ENCODE assay signal across 8 cellular contexts in the genomic region with DNA sequence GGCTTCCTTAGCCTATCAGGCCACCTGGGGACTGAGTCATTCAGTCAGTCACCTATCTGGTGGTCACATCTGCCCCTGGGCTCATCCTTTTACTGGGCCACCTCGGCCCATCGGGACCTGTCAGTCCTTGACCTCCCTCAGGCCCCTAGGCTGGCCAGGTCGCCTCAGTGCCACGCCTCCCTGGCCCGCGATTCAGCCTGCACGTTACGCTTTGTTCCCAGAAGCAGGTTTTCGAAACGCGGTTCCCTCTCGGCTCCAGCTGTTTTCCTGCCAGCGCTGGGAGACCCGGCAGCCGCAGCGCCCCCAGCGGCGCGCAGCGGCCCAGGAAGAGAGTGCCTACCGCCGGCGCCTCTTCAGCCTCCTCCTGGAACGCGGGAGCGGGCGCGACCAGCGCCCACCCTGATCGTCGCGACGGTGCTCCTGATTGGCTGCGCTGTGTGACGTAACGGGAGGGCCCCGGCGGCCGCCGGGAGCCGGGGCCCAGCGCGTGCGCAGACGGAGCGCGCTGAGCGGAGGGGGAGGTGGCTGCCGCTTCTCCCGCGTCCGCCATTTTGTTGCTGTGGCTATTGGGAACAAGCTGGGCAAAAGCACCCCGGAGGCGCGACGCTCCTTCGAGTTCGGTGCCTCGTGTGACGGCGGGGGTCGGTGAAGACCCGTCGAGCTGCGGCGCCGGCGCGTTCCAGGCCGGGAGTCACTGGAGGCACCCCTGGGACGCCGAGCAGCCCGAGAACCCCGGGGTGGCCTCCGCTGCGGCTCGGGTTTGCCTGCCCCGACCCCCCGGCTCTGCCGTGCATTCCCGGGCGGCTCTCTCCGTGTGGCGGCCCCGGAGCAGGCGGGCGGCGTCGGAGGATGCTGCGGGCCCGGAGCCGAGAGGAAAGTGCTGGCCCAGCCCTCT. TPM values are rescaled to one million over a fixed set of nuclear protein-coding genes. Genes with fewer than 3 reads are reported as not detected.
DNase-seq lines count a peak whose midpoint lies in the region; ATAC-seq and TF ChIP-seq lines count a peak whose summit lies in the region.

A gene with protein sequence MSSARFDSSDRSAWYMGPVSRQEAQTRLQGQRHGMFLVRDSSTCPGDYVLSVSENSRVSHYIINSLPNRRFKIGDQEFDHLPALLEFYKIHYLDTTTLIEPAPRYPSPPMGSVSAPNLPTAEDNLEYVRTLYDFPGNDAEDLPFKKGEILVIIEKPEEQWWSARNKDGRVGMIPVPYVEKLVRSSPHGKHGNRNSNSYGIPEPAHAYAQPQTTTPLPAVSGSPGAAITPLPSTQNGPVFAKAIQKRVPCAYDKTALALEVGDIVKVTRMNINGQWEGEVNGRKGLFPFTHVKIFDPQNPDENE (plus strand): TSS at position 492 of the 895 bp plus-strand sequence. CDS start 528 bp downstream, outside the sequence.

- no peaks in the 10 kb centered on the region for H3K27me3 ChIP-seq in CD4-positive, CD25-positive, alpha-beta regulatory T cell (ENCODE audit: control insufficient read depth, insufficient read depth, low read length)
- H3K27me3 ChIP-seq in right lobe of liver: no peaks in the 10 kb centered on the region

- peaks cover 6% of the 10 kb centered on the region for H3K36me3 Mint-ChIP-seq in CD4-positive, CD25-positive, alpha-beta regulatory T cell

- peak within 1 kb of the TSS; percentile 85 to 98 (median 97) for H3K4me3 Mint-ChIP-seq in CD4-positive, CD25-positive, alpha-beta regulatory T cell

- intact Hi-C loops in right lobe of liver (cut with DNase I): no loop called here

- H3K36me3 ChIP-seq in CD4-positive, CD25-positive, alpha-beta regulatory T cell (ENCODE audit: control insufficient read depth, insufficient read depth, low read length): no peaks in the 10 kb centered on the region
- H3K36me3 ChIP-seq in right lobe of liver: no peaks in the 10 kb centered on the region

- peak; percentile 98 for ATAC-seq in CD4-positive, CD25-positive, alpha-beta regulatory T cell (ENCODE audit: low read depth in 2 of 2)
- ATAC-seq in GM19395 (IDR thresholded peaks at IDR 0.05; ENCODE audit: unreplicated experiment) (peak; percentile 86), HG03565 (IDR thresholded peaks at IDR 0.05; ENCODE audit: unreplicated experiment) (peak; percentile 87), right lobe of liver (peak; percentile 92 to 99 (median 95))

- H3K4me3 ChIP-seq in CD4-positive, CD25-positive, alpha-beta regulatory T cell (ENCODE audit: low read depth, low read length): peak within 1 kb of the TSS; percentile 99
- H3K4me3 ChIP-seq in right lobe of liver: peak within 1 kb of the TSS; percentile 79 to 99 (median 93)

- no peaks in the 10 kb centered on the region for H3K27me3 Mint-ChIP-seq in CD4-positive, CD25-positive, alpha-beta regulatory T cell

- H3K27ac ChIP-seq in CD4-positive, CD25-positive, alpha-beta regulatory T cell (ENCODE audit: insufficient read depth, low read length, poor library complexity, severe bottlenecking): peak within 1 kb of the TSS; percentile 90
- peak within 1 kb of the TSS; percentile 94 to 99 (median 95) for H3K27ac ChIP-seq in right lobe of liver

- peaks cover 30% of the 10 kb centered on the region for H3K4me1 ChIP-seq in CD4-positive, CD25-positive, alpha-beta regulatory T cell (ENCODE audit: control insufficient read depth, insufficient read depth, low read length, poor library complexity, severe bottlenecking)
- peaks cover 0 to 36% (median 10%) of the 10 kb centered on the region in 4 donors for H3K4me1 ChIP-seq in right lobe of liver

- TF ChIP-seq CTCF in right lobe of liver (IDR thresholded peaks at IDR 0.05): peak; percentile 93 to 96 (median 96)

- DNase-seq in CD4-positive, CD25-positive, alpha-beta regulatory T cell: peak; percentile 93 to 97 (median 96)
- peak; percentile 85 for DNase-seq in NCI-H748 treated with DMSO at 0.1 percent for 48 hours (lab: John Stamatoyannopoulos, UW)
- DNase-seq in activated CD4-positive, alpha-beta T cell treated with anti-CD3 and anti-CD28 coated beads, Interleukin-2, amount 50 U/mL, for 4 hours: peak; percentile 93 to 96
- peak; percentile 94 to 97 for DNase-seq in dermis microvascular lymphatic vessel endothelial cell (ENCODE audit: low read depth in 2 of 2)
- DNase-seq in right lobe of liver: peak; percentile 98 to 99 (median 98)
- DNase-seq in stimulated activated CD4-positive, alpha-beta T cell treated with anti-CD3 and anti-CD28 coated beads, Interleukin-4, amount 100 ng/mL, for 4 hours: peak; percentile 94 to 97

- WGBS in right lobe of liver (ENCODE audit: insufficient coverage, low coverage, low lambda C conversion rate, missing lambda C conversion rate): 5% methylated on average over 4 of the region's 92 CpGs

- H3K27ac Mint-ChIP-seq in CD4-positive, CD25-positive, alpha-beta regulatory T cell: peak within 1 kb of the TSS; percentile 89 to 95 (median 95)

- no peaks in the 10 kb centered on the region for H3K9me3 ChIP-seq in CD4-positive, CD25-positive, alpha-beta regulatory T cell (ENCODE audit: control insufficient read depth in 2 of 2, low read length in 2 of 2)
- H3K9me3 ChIP-seq in right lobe of liver: no peaks in the 10 kb centered on the region

- H3K4me1 Mint-ChIP-seq in CD4-positive, CD25-positive, alpha-beta regulatory T cell: peaks cover 12 to 48% (median 33%) of the 10 kb centered on the region in 4 donors

- peak; percentile 95 for TF ChIP-seq POLR2A in right lobe of liver (IDR thresholded peaks at IDR 0.05)

- H3K9me3 Mint-ChIP-seq in CD4-positive, CD25-positive, alpha-beta regulatory T cell: no peaks in the 10 kb centered on the region

RNA-seq across cellular contexts. Expression of the gene that starts here (rescaled TPM):
- 49.5 TPM for total RNA-seq in CD4-positive, CD25-positive, alpha-beta regulatory T cell
- 10 to 100 TPM; 41.7 to 61.4 (median 57.0) TPM for polyA plus RNA-seq in CD4-positive, CD25-positive, alpha-beta regulatory T cell
- total RNA-seq in dermis microvascular lymphatic vessel endothelial cell (33.5 and 40.6 TPM in 2 replicates), right lobe of liver (10 to 100 TPM; 27.5 to 53.1 (median 35.2) TPM)

Comparison
In these comparisons a context has a peak if more than half of its experiments do, and no peak if none do; other contexts are left out.
1. Peak in every context shown above with its lines: DNase-seq, ATAC-seq, H3K4me3 ChIP-seq and H3K27ac ChIP-seq.